ENCODE assay signal across 8 cellular contexts in genomic region chr19:39444598-39445257, GRCh38. TPM values are rescaled to one million over a fixed set of nuclear protein-coding genes. Genes with fewer than 3 reads are reported as not detected.
DNase-seq lines count a peak whose midpoint lies in the region; ATAC-seq and TF ChIP-seq lines count a peak whose summit lies in the region.

No MANE protein-coding gene starts in this region.

- H3K4me3 Mint-ChIP-seq in activated CD8-positive, alpha-beta T cell treated with anti-CD3 and anti-CD28 coated beads, Interleukin-2, amount 10 ng/mL, durations not matched to agents 7 days and 5 days, result peak overlapping the region; percentile 93

- peak overlapping the region; percentile 94 for H3K27ac ChIP-seq in left ventricle myocardium inferior (replicated peaks)

- no peak for ATAC-seq in activated CD8-positive, alpha-beta T cell treated with anti-CD3 and anti-CD28 coated beads, Interleukin-2, amount 10 ng/mL, durations not matched to agents 7 days and 5 days
- ATAC-seq in GM21786 (IDR thresholded peaks at IDR 0.05; ENCODE audit: unreplicated experiment), result no peak
- no peak for ATAC-seq in HG03469 (IDR thresholded peaks at IDR 0.05; ENCODE audit: unreplicated experiment)

- H3K4me1 ChIP-seq in left ventricle myocardium inferior (peaks cover 58% of the 10 kb centered on the region), skeletal muscle satellite cell (ENCODE audit: control insufficient read depth, insufficient read depth, low read length) (peaks cover 26% of the 10 kb centered on the region)

- H3K9me3 Mint-ChIP-seq in activated CD8-positive, alpha-beta T cell treated with anti-CD3 and anti-CD28 coated beads, Interleukin-2, amount 10 ng/mL, durations not matched to agents 7 days and 5 days (ENCODE audit: insufficient read depth), result no peaks in the 10 kb centered on the region

- H3K27me3 Mint-ChIP-seq in activated CD8-positive, alpha-beta T cell treated with anti-CD3 and anti-CD28 coated beads, Interleukin-2, amount 10 ng/mL, durations not matched to agents 7 days and 5 days (ENCODE audit: low read depth), result peaks cover 4% of the 10 kb centered on the region

- H3K36me3 Mint-ChIP-seq in activated CD8-positive, alpha-beta T cell treated with anti-CD3 and anti-CD28 coated beads, Interleukin-2, amount 10 ng/mL, durations not matched to agents 7 days and 5 days (ENCODE audit: low read depth), result peaks cover 37% of the 10 kb centered on the region

- H3K4me3 ChIP-seq in left ventricle myocardium inferior (peak overlapping the region; percentile 99), skeletal muscle satellite cell (ENCODE audit: low read length) (peak overlapping the region; percentile 87)

- no peak for TF ChIP-seq CTCF in left ventricle myocardium inferior (IDR thresholded peaks at IDR 0.05; ENCODE audit: borderline replicate concordance)

- H3K36me3 ChIP-seq in left ventricle myocardium inferior (peaks cover 13% of the 10 kb centered on the region), skeletal muscle satellite cell (ENCODE audit: insufficient read depth, low read length) (peaks cover 13% of the 10 kb centered on the region)

- peak; percentile 35 for DNase-seq in NCI-H146 (lab: John Stamatoyannopoulos, UW)
- DNase-seq in NCI-H146 treated with DMSO at 0.1 percent for 48 hours (lab: John Stamatoyannopoulos, UW; ENCODE audit: unreplicated experiment), result no peak
- DNase-seq in activated CD8-positive, alpha-beta T cell treated with anti-CD3 and anti-CD28 coated beads, Interleukin-2, amount 10 ng/mL, durations not matched to agents 7 days and 5 days, result no peak
- no peak for DNase-seq in left ventricle myocardium inferior
- DNase-seq in putamen (ENCODE audit: low spot score), result no peak

- H3K27me3 ChIP-seq in left ventricle myocardium inferior (ENCODE audit: low read depth) (no peaks in the 10 kb centered on the region), skeletal muscle satellite cell (ENCODE audit: control insufficient read depth, insufficient read depth, low read length) (no peaks in the 10 kb centered on the region)

- CTCF ChIA-PET in activated CD8-positive, alpha-beta T cell treated with anti-CD3 and anti-CD28 coated beads, Interleukin-2, amount 10 ng/mL, durations not matched to agents 7 days and 5 days (lab: Charles Lee), result interaction anchor here (1.3 to 3.4 kb wide), 3 partner anchors 9 to 33 kb away, joined by 5 to 17 read pairs (median 7); partner anchors contain the start of genes PLEKHG2 and RPS16

- H3K9me3 ChIP-seq in left ventricle myocardium inferior (replicated peaks), result no peaks in the 10 kb centered on the region
- H3K9me3 ChIP-seq in skeletal muscle satellite cell (replicated peaks; ENCODE audit: low read length), result no peaks in the 10 kb centered on the region

- peaks cover 52% of the 10 kb centered on the region for H3K4me1 Mint-ChIP-seq in activated CD8-positive, alpha-beta T cell treated with anti-CD3 and anti-CD28 coated beads, Interleukin-2, amount 10 ng/mL, durations not matched to agents 7 days and 5 days (ENCODE audit: low read depth)

- intact Hi-C loops in left ventricle myocardium inferior (cut with micrococcal nuclease), result no loop called here

- peak overlapping the region; percentile 99 for H3K9ac ChIP-seq in skeletal muscle satellite cell (ENCODE audit: low read depth, low read length)

- H3K4me2 ChIP-seq in skeletal muscle satellite cell (ENCODE audit: low read length), result peak overlapping the region; percentile 91

- POLR2A ChIA-PET in activated CD8-positive, alpha-beta T cell treated with anti-CD3 and anti-CD28 coated beads, Interleukin-2, amount 10 ng/mL, durations not matched to agents 7 days and 5 days (lab: Charles Lee), result interaction anchor here (0.9 to 3.5 kb wide), 17 partner anchors 9 to 491 kb away, joined by 3 to 64 read pairs (median 4); partner anchors contain the start of genes EID2, EID2B, MED29 and PAF1

- H3K27ac Mint-ChIP-seq in activated CD8-positive, alpha-beta T cell treated with anti-CD3 and anti-CD28 coated beads, Interleukin-2, amount 10 ng/mL, durations not matched to agents 7 days and 5 days, result peak overlapping the region; percentile 95

RNA-seq across cellular contexts. Expression of gene SUPT5H, which starts 0.7 kb away (rescaled TPM):
- 100 to 1,000 TPM; 144 to 147 TPM for total RNA-seq in activated CD8-positive, alpha-beta T cell treated with anti-CD3 and anti-CD28 coated beads, Interleukin-2, amount 10 ng/mL, durations not matched to agents 7 days and 5 days
- total RNA-seq in left ventricle myocardium inferior, result 91.4 TPM
- total RNA-seq in skeletal muscle satellite cell (2012; rRNA removed), result 71.0 and 74.8 TPM in 2 replicates

RNA-seq across cellular contexts. Expression of gene RPS16, which starts 9.0 kb away (rescaled TPM):
- total RNA-seq in activated CD8-positive, alpha-beta T cell treated with anti-CD3 and anti-CD28 coated beads, Interleukin-2, amount 10 ng/mL, durations not matched to agents 7 days and 5 days, result 1,000 to 10,000 TPM; 2,100 to 2,157 TPM
- total RNA-seq in left ventricle myocardium inferior, result 1,107 TPM
- 42.8 and 55.0 TPM in 2 replicates for total RNA-seq in skeletal muscle satellite cell (2012; rRNA removed)

RNA-seq across cellular contexts. Expression of gene PLEKHG2, which starts 32.3 kb away (rescaled TPM):
- total RNA-seq in activated CD8-positive, alpha-beta T cell treated with anti-CD3 and anti-CD28 coated beads, Interleukin-2, amount 10 ng/mL, durations not matched to agents 7 days and 5 days, result 10 to 100 TPM; 64.4 to 68.5 TPM
- total RNA-seq in left ventricle myocardium inferior, result 14.1 TPM
- total RNA-seq in skeletal muscle satellite cell (2012; rRNA removed), result 11.1 and 12.4 TPM in 2 replicates

RNA-seq across cellular contexts. Expression of gene TIMM50, which starts 35.9 kb away (rescaled TPM):
- 10 to 100 TPM; 56.1 to 65.9 TPM for total RNA-seq in activated CD8-positive, alpha-beta T cell treated with anti-CD3 and anti-CD28 coated beads, Interleukin-2, amount 10 ng/mL, durations not matched to agents 7 days and 5 days
- 73.8 TPM for total RNA-seq in left ventricle myocardium inferior
- total RNA-seq in skeletal muscle satellite cell (2012; rRNA removed), result 65.7 TPM in 2 replicates

RNA-seq across cellular contexts. Expression of gene ZFP36, which starts 38.1 kb away (rescaled TPM):
- 10 to 100 TPM; 72.4 to 91.4 TPM for total RNA-seq in activated CD8-positive, alpha-beta T cell treated with anti-CD3 and anti-CD28 coated beads, Interleukin-2, amount 10 ng/mL, durations not matched to agents 7 days and 5 days
- total RNA-seq in left ventricle myocardium inferior, result 34.8 TPM
- 8.6 and 10.5 TPM in 2 replicates for total RNA-seq in skeletal muscle satellite cell (2012; rRNA removed)
